In the genomic region with DNA sequence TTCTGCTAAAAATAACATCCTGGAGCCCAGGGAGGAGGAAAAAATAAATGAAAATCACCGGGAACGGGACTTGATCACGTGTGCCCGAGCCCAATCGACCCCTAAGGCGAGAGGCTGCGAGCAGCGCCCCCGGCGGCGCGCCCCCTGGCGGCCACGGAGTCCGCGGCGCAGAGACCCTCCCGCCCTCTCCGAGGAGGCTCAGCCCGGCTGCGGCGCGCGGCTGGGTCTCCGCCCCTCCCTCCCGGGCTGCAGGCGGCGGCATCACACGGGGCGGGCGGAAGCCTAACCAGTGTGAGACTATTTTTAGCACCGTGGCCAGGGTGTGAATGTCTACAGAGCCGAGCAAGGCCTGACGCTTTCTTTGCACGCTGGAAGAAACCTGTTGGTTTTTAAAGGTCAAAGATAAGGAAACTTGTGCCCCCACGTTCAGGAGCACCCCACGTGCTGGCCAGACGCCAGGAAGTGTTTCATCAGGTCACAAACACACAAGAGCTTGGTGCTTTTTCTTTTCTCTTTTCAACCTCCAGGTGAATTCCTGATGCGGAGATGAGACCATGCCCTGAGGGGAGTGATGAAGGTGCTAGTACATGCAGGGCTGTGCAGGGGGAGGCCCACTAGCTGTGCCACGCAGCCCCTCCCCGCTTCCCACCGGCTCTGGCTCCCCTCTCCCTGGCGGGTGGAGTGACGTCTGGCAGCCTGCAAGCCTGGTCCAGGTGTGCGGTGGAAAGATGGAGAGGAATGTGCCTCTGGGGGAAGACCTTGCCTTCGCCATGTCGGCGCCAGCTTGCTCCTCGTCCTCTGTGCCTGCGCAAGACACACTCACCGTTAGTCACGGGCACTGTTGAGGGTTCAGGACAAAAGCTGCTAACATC, we compare ENCODE assay signal across 8 cellular contexts. TPM values are rescaled to one million over a fixed set of nuclear protein-coding genes. Genes with fewer than 3 reads are reported as not detected.
DNase-seq lines count a peak whose midpoint lies in the region; ATAC-seq and TF ChIP-seq lines count a peak whose summit lies in the region.

No MANE protein-coding gene starts in this region.

- H3K4me3 Mint-ChIP-seq in CD4-positive, alpha-beta T cell, result peak overlapping the region; percentile 73
- H3K4me3 Mint-ChIP-seq in dendritic cell treated with granulocyte-macrophage colony-stimulating factor and Interleukin-4, amounts not matched to agents 40 ng/mL and 50 ng/mL, for 4 days, result peak overlapping the region; percentile 30

- CTCF ChIA-PET in CD4-positive, alpha-beta T cell (lab: Charles Lee), result interaction anchor here (0.8 to 2.7 kb wide), 18 partner anchors 9 to 103 kb away, joined by 3 to 72 read pairs (median 7); partner anchors contain the start of gene DNMT3A

- peak overlapping the region; percentile 98 for H3K27ac Mint-ChIP-seq in CD4-positive, alpha-beta T cell
- peak overlapping the region; percentile 30 for H3K27ac Mint-ChIP-seq in dendritic cell treated with granulocyte-macrophage colony-stimulating factor and Interleukin-4, amounts not matched to agents 40 ng/mL and 50 ng/mL, for 4 days

- H3K4me1 ChIP-seq in liver (ENCODE audit: control insufficient read depth in 4 of 4, insufficient read depth in 4 of 4, low read length in 3 of 4), result peaks cover 0 to 19% (median 9%) of the 10 kb centered on the region in 4 donors

- H3K36me3 Mint-ChIP-seq in CD4-positive, alpha-beta T cell (ENCODE audit: low read depth), result peaks cover 4% of the 10 kb centered on the region
- H3K36me3 Mint-ChIP-seq in dendritic cell treated with granulocyte-macrophage colony-stimulating factor and Interleukin-4, amounts not matched to agents 40 ng/mL and 50 ng/mL, for 4 days (ENCODE audit: low read depth), result no peaks in the 10 kb centered on the region

- DNase-seq in CD4-positive, alpha-beta T cell, result peak; percentile 81 to 93 (median 88)
- peak; percentile 81 for DNase-seq in NCI-H526 treated with DMSO at 0.1 percent for 48 hours (lab: John Stamatoyannopoulos, UW)
- peak; percentile 88 for DNase-seq in activated CD4-positive, alpha-beta T cell treated with anti-CD3 and anti-CD28 coated beads, Interleukin-2, amount 50 U/mL, for 1 hour
- DNase-seq in stimulated activated CD4-positive, alpha-beta T cell treated with anti-CD3 and anti-CD28 coated beads, Interleukin-4, amount 100 ng/mL, for 4 hours, result peak; percentile 89 to 93

- 20% methylated on average over 52 of the region's 52 CpGs for WGBS in liver

- no peaks in the 10 kb centered on the region for H3K36me3 ChIP-seq in liver (ENCODE audit: control insufficient read depth in 4 of 4, insufficient read depth in 3 of 4, low read depth in 1 of 4, low read length in 3 of 4)

- TF ChIP-seq CTCF in CD4-positive, alpha-beta T cell (IDR thresholded peaks at IDR 0.05), result peak; percentile 97
- TF ChIP-seq CTCF in liver (IDR thresholded peaks at IDR 0.05; ENCODE audit: low read depth, low read length, missing input control), result peak; percentile 78

- no peak overlapping the region for H3K9ac ChIP-seq in liver (ENCODE audit: low read depth in 1 of 2, low read length in 2 of 2)

- H3K27me3 Mint-ChIP-seq in CD4-positive, alpha-beta T cell, result no peaks in the 10 kb centered on the region
- peaks cover 24% of the 10 kb centered on the region for H3K27me3 Mint-ChIP-seq in dendritic cell treated with granulocyte-macrophage colony-stimulating factor and Interleukin-4, amounts not matched to agents 40 ng/mL and 50 ng/mL, for 4 days

- H3K4me3 ChIP-seq in liver (ENCODE audit: low read depth in 1 of 3, low read length in 3 of 3), result peak overlapping the region in 1 of 3 donors; percentile 20

- H3K27ac ChIP-seq in CD4-positive, alpha-beta T cell (ENCODE audit: low read depth, low read length), result peak overlapping the region; percentile 80
- H3K27ac ChIP-seq in liver (ENCODE audit: low read depth in 1 of 2, low read length in 2 of 2), result no peak overlapping the region

- H3K4me1 Mint-ChIP-seq in CD4-positive, alpha-beta T cell (ENCODE audit: low read depth), result peaks cover 43% of the 10 kb centered on the region
- peaks cover 46% of the 10 kb centered on the region for H3K4me1 Mint-ChIP-seq in dendritic cell treated with granulocyte-macrophage colony-stimulating factor and Interleukin-4, amounts not matched to agents 40 ng/mL and 50 ng/mL, for 4 days (ENCODE audit: low read depth)

- H3K9me3 Mint-ChIP-seq in CD4-positive, alpha-beta T cell, result no peaks in the 10 kb centered on the region
- no peaks in the 10 kb centered on the region for H3K9me3 Mint-ChIP-seq in dendritic cell treated with granulocyte-macrophage colony-stimulating factor and Interleukin-4, amounts not matched to agents 40 ng/mL and 50 ng/mL, for 4 days

- H3K27me3 ChIP-seq in CD4-positive, alpha-beta T cell (ENCODE audit: control insufficient read depth, insufficient read depth, low read length), result no peaks in the 10 kb centered on the region
- H3K27me3 ChIP-seq in liver (ENCODE audit: control insufficient read depth in 4 of 4, insufficient read depth in 4 of 4, low read length in 3 of 4), result no peaks in the 10 kb centered on the region

- ATAC-seq in CD4-positive, alpha-beta T cell (ENCODE audit: poor library complexity), result peak; percentile 99
- peak; percentile 88 for ATAC-seq in GM19397 (IDR thresholded peaks at IDR 0.05; ENCODE audit: unreplicated experiment)
- peak; percentile 82 for ATAC-seq in HG03558 (IDR thresholded peaks at IDR 0.05; ENCODE audit: extremely low read depth, unreplicated experiment)

- POLR2A ChIA-PET in CD4-positive, alpha-beta T cell (lab: Charles Lee), result interaction anchor here (0.5 to 5.1 kb wide), 6 partner anchors 15 to 160 kb away, joined by 3 to 55 read pairs (median 3); no protein-coding TSS in a partner anchor

- TF ChIP-seq RAD21 in liver (IDR thresholded peaks at IDR 0.05), result peak; percentile 46 to 73

- no peaks in the 10 kb centered on the region for H3K9me3 ChIP-seq in CD4-positive, alpha-beta T cell (ENCODE audit: control insufficient read depth, low read length)
- H3K9me3 ChIP-seq in liver (ENCODE audit: control insufficient read depth in 4 of 4, low read length in 3 of 4), result no peaks in the 10 kb centered on the region

- intact Hi-C loops in CD4-positive, alpha-beta T cell (cut with DNase I, micrococcal nuclease), result loop anchor here (1.0 to 10.0 kb wide), 4 partner anchors 15 to 212 kb away; partner anchors contain the start of genes DNMT3A (in 2 of the 2) and POMC (in 1 of the 2)
- intact Hi-C loops in dendritic cell treated with granulocyte-macrophage colony-stimulating factor and Interleukin-4, amounts not matched to agents 40 ng/mL and 50 ng/mL, for 4 days (cut with micrococcal nuclease), result loop anchor here (2.0 to 10.0 kb wide), 4 partner anchors 14 to 190 kb away; partner anchors contain the start of gene DNMT3A

TF ChIP-seq in liver, 16 proteins besides CTCF, POLR2A, EP300 and RAD21:
- TF ChIP-seq GABPA (IDR thresholded peaks at IDR 0.05 in 1 of 2, conservative IDR thresholded peaks at IDR 0.05 in 1 of 2) (no peak), TAF1 (conservative IDR thresholded peaks at IDR 0.05) (no peak), FOXA2 (IDR thresholded peaks at IDR 0.05) (no peak), RXRA (IDR thresholded peaks at IDR 0.05) (no peak), SP1 (IDR thresholded peaks at IDR 0.05) (peak; percentile 29), NR2F2 (IDR thresholded peaks at IDR 0.05) (no peak), JUND (IDR thresholded peaks at IDR 0.05) (no peak), HNF4A (conservative IDR thresholded peaks at IDR 0.05) (no peak)
- TF ChIP-seq, protein P1, sequence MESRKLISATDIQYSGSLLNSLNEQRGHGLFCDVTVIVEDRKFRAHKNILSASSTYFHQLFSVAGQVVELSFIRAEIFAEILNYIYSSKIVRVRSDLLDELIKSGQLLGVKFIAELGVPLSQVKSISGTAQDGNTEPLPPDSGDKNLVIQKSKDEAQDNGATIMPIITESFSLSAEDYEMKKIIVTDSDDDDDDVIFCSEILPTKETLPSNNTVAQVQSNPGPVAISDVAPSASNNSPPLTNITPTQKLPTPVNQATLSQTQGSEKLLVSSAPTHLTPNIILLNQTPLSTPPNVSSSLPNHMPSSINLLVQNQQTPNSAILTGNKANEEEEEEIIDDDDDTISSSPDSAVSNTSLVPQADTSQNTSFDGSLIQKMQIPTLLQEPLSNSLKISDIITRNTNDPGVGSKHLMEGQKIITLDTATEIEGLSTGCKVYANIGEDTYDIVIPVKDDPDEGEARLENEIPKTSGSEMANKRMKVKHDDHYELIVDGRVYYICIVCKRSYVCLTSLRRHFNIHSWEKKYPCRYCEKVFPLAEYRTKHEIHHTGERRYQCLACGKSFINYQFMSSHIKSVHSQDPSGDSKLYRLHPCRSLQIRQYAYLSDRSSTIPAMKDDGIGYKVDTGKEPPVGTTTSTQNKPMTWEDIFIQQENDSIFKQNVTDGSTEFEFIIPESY (IDR thresholded peaks at IDR 0.05), result no peak
- TF ChIP-seq, protein P2, sequence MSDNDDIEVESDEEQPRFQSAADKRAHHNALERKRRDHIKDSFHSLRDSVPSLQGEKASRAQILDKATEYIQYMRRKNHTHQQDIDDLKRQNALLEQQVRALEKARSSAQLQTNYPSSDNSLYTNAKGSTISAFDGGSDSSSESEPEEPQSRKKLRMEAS (IDR thresholded peaks at IDR 0.05), result no peak
- TF ChIP-seq, protein P3, sequence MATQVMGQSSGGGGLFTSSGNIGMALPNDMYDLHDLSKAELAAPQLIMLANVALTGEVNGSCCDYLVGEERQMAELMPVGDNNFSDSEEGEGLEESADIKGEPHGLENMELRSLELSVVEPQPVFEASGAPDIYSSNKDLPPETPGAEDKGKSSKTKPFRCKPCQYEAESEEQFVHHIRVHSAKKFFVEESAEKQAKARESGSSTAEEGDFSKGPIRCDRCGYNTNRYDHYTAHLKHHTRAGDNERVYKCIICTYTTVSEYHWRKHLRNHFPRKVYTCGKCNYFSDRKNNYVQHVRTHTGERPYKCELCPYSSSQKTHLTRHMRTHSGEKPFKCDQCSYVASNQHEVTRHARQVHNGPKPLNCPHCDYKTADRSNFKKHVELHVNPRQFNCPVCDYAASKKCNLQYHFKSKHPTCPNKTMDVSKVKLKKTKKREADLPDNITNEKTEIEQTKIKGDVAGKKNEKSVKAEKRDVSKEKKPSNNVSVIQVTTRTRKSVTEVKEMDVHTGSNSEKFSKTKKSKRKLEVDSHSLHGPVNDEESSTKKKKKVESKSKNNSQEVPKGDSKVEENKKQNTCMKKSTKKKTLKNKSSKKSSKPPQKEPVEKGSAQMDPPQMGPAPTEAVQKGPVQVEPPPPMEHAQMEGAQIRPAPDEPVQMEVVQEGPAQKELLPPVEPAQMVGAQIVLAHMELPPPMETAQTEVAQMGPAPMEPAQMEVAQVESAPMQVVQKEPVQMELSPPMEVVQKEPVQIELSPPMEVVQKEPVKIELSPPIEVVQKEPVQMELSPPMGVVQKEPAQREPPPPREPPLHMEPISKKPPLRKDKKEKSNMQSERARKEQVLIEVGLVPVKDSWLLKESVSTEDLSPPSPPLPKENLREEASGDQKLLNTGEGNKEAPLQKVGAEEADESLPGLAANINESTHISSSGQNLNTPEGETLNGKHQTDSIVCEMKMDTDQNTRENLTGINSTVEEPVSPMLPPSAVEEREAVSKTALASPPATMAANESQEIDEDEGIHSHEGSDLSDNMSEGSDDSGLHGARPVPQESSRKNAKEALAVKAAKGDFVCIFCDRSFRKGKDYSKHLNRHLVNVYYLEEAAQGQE (IDR thresholded peaks at IDR 0.05), result peak; percentile 35

RNA-seq across cellular contexts. Expression of gene DNMT3A, which starts 35.3 kb away (rescaled TPM):
- 10 to 100 TPM; 57.1 to 62.1 TPM for total RNA-seq in CD4-positive, alpha-beta T cell
- total RNA-seq in liver, result 10 to 100 TPM; 11.9 to 24.2 TPM
- polyA plus RNA-seq in liver, result 1 to 10 TPM; 3.5 to 4.3 TPM
